ENCODE assay signal across 26 cellular contexts in genomic region chr12:76073561-76073960, GRCh38.
"Had no signal": no experiment of that assay in that cellular context is flagged by ENCODE, and none has a peak within 500 bp of the region (broad histone marks: within the 10 kb centered on the region; RNA-seq: fewer than 3 reads in every experiment).

No MANE protein-coding gene starts in this region.

- H3K9me3 Mint-ChIP-seq: activated B cell treated with CpG ODN at 0.5 μM for 24 hours; activated naive CD4-positive, alpha-beta T cell treated with anti-CD3 and anti-CD28 coated beads for 36 hours; activated naive CD8-positive, alpha-beta T cell treated with anti-CD3 and anti-CD28 coated beads, Interleukin-2, amount 50 U/mL, for 24 hours had no signal

- H3K4me3 ChIP-seq: ascending aorta, body of pancreas, colonic mucosa, SK-N-MC had no signal

- H3K36me3 ChIP-seq: ascending aorta, colonic mucosa had no signal

- H3K27me3 Mint-ChIP-seq: activated B cell treated with CpG ODN at 0.5 μM for 24 hours; activated CD4-positive, alpha-beta memory T cell treated with anti-CD3 and anti-CD28 coated beads, Interleukin-2, amount 10 ng/mL, durations not matched to agents 7 days and 5 days; activated CD4-positive, alpha-beta T cell treated with anti-CD3 and anti-CD28 coated beads, Interleukin-2, amount 10 ng/mL, durations not matched to agents 7 days and 5 days; activated naive CD8-positive, alpha-beta T cell treated with anti-CD3 and anti-CD28 coated beads, Interleukin-2, amount 50 U/mL, for 24 hours; T-cell had no signal

- DNase-seq: activated B cell treated with CpG ODN at 0.5 μM for 24 hours; activated CD4-positive, alpha-beta memory T cell treated with anti-CD3 and anti-CD28 coated beads, Interleukin-2, amount 10 ng/mL, durations not matched to agents 7 days and 5 days; activated CD4-positive, alpha-beta T cell treated with anti-CD3 and anti-CD28 coated beads for 1 hour; activated CD4-positive, alpha-beta T cell treated with anti-CD3 and anti-CD28 coated beads, Interleukin-2, amount 10 ng/mL, durations not matched to agents 7 days and 5 days; activated gamma-delta T cell; activated naive CD4-positive, alpha-beta T cell treated with anti-CD3 and anti-CD28 coated beads for 36 hours; activated naive CD8-positive, alpha-beta T cell treated with anti-CD3 and anti-CD28 coated beads, Interleukin-2, amount 50 U/mL, for 24 hours; activated T-cell treated with anti-CD3 and anti-CD28 coated beads for 4 hours; amniotic stem cell; body of pancreas; colonic mucosa; MM.1S; NCI-H1105; NCI-H1436; NCI-H1694 treated with DMSO at 0.1 percent for 48 hours; NCI-H2029 treated with DMSO at 0.1 percent for 48 hours; NCI-H345; NCI-H510A; NCI-H526 treated with DMSO at 0.1 percent for 48 hours; NCI-H82; SIG-M5; T-cell; T-helper 2 cell; T1000 had no signal

- H3K4me1 ChIP-seq: ascending aorta, body of pancreas, colonic mucosa had no signal

- H3K27ac Mint-ChIP-seq: activated B cell treated with CpG ODN at 0.5 μM for 24 hours; activated CD4-positive, alpha-beta memory T cell treated with anti-CD3 and anti-CD28 coated beads, Interleukin-2, amount 10 ng/mL, durations not matched to agents 7 days and 5 days; activated CD4-positive, alpha-beta T cell treated with anti-CD3 and anti-CD28 coated beads, Interleukin-2, amount 10 ng/mL, durations not matched to agents 7 days and 5 days; activated naive CD4-positive, alpha-beta T cell treated with anti-CD3 and anti-CD28 coated beads for 36 hours; activated naive CD8-positive, alpha-beta T cell treated with anti-CD3 and anti-CD28 coated beads, Interleukin-2, amount 50 U/mL, for 24 hours; T-cell had no signal

- H3K27me3 ChIP-seq: ascending aorta, body of pancreas, colonic mucosa had no signal

- H3K4me3 Mint-ChIP-seq: activated B cell treated with CpG ODN at 0.5 μM for 24 hours; activated CD4-positive, alpha-beta memory T cell treated with anti-CD3 and anti-CD28 coated beads, Interleukin-2, amount 10 ng/mL, durations not matched to agents 7 days and 5 days; activated CD4-positive, alpha-beta T cell treated with anti-CD3 and anti-CD28 coated beads, Interleukin-2, amount 10 ng/mL, durations not matched to agents 7 days and 5 days; activated naive CD4-positive, alpha-beta T cell treated with anti-CD3 and anti-CD28 coated beads for 36 hours; activated naive CD8-positive, alpha-beta T cell treated with anti-CD3 and anti-CD28 coated beads, Interleukin-2, amount 50 U/mL, for 24 hours; T-cell had no signal

- ATAC-seq: activated naive CD8-positive, alpha-beta T cell treated with anti-CD3 and anti-CD28 coated beads, Interleukin-2, amount 50 U/mL, for 24 hours; body of pancreas; T-cell had no signal

- H3K9me3 ChIP-seq: body of pancreas, colonic mucosa had no signal
